12 cellular contexts compared by ENCODE assay signal in the genomic region with DNA sequence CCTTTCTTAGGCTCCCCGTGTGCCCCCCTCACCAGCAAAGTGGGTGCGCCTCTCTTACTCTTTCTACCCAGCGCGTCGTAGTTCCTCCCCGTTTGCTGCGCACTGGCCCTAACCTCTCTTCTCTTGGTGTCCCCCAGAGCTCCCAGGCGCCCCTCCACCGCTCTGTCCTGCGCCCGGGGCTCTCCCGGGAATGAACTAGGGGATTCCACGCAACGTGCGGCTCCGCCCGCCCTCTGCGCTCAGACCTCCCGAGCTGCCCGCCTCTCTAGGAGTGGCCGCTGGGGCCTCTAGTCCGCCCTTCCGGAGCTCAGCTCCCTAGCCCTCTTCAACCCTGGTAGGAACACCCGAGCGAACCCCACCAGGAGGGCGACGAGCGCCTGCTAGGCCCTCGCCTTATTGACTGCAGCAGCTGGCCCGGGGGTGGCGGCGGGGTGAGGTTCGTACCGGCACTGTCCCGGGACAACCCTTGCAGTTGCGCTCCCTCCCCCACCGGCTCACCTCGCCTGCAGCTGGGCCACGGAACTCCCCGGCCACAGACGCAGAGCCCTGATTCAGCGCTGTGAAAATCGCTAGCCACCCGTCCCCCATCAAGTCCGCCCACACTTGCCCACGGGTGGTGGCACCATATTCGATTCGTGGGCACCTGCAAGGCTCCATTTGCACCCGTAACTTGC. TPM values are rescaled to one million over a fixed set of nuclear protein-coding genes. Genes with fewer than 3 reads are reported as not detected.
DNase-seq lines count a peak whose midpoint lies in the region; ATAC-seq, FAIRE-seq and TF ChIP-seq lines count a peak whose summit lies in the region.
"Had no signal": no experiment of that assay in that cellular context is flagged by ENCODE, and none has a peak within 500 bp of the region (broad histone marks: within the 10 kb centered on the region; RNA-seq: fewer than 3 reads in every experiment).

No MANE protein-coding gene starts in this region.

- TF ChIP-seq EP300 in HepG2 (IDR thresholded peaks at IDR 0.05; ENCODE audit: low read depth in 2 of 2, low read length in 2 of 2) (no peak), HepG2 (CRISPR knock-in tag; IDR thresholded peaks at IDR 0.05; ENCODE audit: borderline replicate concordance) (no peak)

- in situ Hi-C loops in HepG2 (cut with HindIII; ENCODE audit: extremely low pct_ligation_motif_present, low pct_unique_long_range_greater_than_20kb), result no loop called here

- no peak overlapping the region for H3K9ac ChIP-seq in HepG2 (ENCODE audit: insufficient read depth, low read depth, low read length)
- no peak overlapping the region for H3K9ac ChIP-seq in stomach smooth muscle (ENCODE audit: low read length in 2 of 2)

- H3K27me3 ChIP-seq in HepG2 (ENCODE audit: control insufficient read depth in 1 of 2, insufficient read depth in 2 of 2, low read length in 2 of 2) (peaks cover 4 to 36% of the 10 kb centered on the region in 2 experiments; a peak in 4 of 5 replicates), stomach smooth muscle (ENCODE audit: control insufficient read depth in 1 of 2, insufficient read depth in 2 of 2, low read length in 2 of 2) (peaks cover 25 to 26% of the 10 kb centered on the region in 2 donors)

- TF ChIP-seq CTCF in coronary artery (IDR thresholded peaks at IDR 0.05) (no peak), HepG2 (CRISPR knock-in tag; IDR thresholded peaks at IDR 0.05) (no peak)

- H3K36me3 ChIP-seq in HepG2 (replicated peaks in 1 of 2; ENCODE audit: control insufficient read depth in 1 of 2, insufficient read depth in 2 of 2, low read length in 2 of 2) (no peaks in the 10 kb centered on the region), stomach smooth muscle (ENCODE audit: control insufficient read depth in 2 of 2, insufficient read depth in 2 of 2, low read length in 2 of 2) (no peaks in the 10 kb centered on the region)

- H3K79me2 ChIP-seq in HepG2 (ENCODE audit: insufficient read depth, low read length), result no peaks in the 10 kb centered on the region

- H3K4me1 ChIP-seq in HepG2 (ENCODE audit: insufficient read depth, low read length) (peaks cover 6% of the 10 kb centered on the region; the same call in 1 of the 2 replicates), stomach smooth muscle (ENCODE audit: control insufficient read depth, insufficient read depth, low read length) (no peaks in the 10 kb centered on the region)

- FAIRE-seq in HepG2 (lab: Jason Lieb, UNC), result no peak
- FAIRE-seq: GM12891 had no signal

- peak overlapping the region; percentile 66 for H3K4me3 ChIP-seq in coronary artery
- H3K4me3 ChIP-seq in HepG2 (replicated peaks in 1 of 3; ENCODE audit: insufficient read depth in 1 of 3, low read depth in 2 of 3, low read length in 3 of 3), result peak overlapping the region in 2 of 3 experiments; percentile 40 to 60; a peak in 3 of 6 replicates
- H3K4me3 ChIP-seq in stomach smooth muscle (ENCODE audit: low read length in 2 of 2), result peak overlapping the region; percentile 12 to 47

- no peak for TF ChIP-seq POLR2A in HepG2 (IDR thresholded peaks at IDR 0.05; ENCODE audit: insufficient read depth in 1 of 2, low read depth in 2 of 2, low read length in 2 of 2)

- CTCF ChIA-PET in HepG2 (lab: Yijun Ruan, JAX; ENCODE audit: low intra/inter-chr PET ratio, low total read pairs), result no interaction called here

- H3K27ac ChIP-seq in coronary artery (peak overlapping the region in 1 of 2 donors; percentile 15), HepG2 (ENCODE audit: extremely low read length, insufficient read depth, low read length) (no peak overlapping the region), stomach smooth muscle (ENCODE audit: low read length) (no peak overlapping the region)

- peak; percentile 91 for ATAC-seq in HepG2
- ATAC-seq: effector memory CD8-positive, alpha-beta T cell had no signal

- TF ChIP-seq RAD21 in HepG2 (CRISPR knock-in tag; IDR thresholded peaks at IDR 0.05), result no peak

- H3K9me3 ChIP-seq in HepG2 (ENCODE audit: low read length) (no peaks in the 10 kb centered on the region), stomach smooth muscle (ENCODE audit: control insufficient read depth in 2 of 2, low read length in 2 of 2) (no peaks in the 10 kb centered on the region)

- BruUV-seq in HepG2 (replicated peaks; lab: Mats Ljungman, UMichigan), result no TSS peak

- intact Hi-C loops in HepG2 (cut with micrococcal nuclease; ENCODE audit: unreplicated experiment), result no loop called here

- H3K4me2 ChIP-seq in HepG2 (ENCODE audit: low read depth, low read length), result peak overlapping the region; percentile 51

- DNase-seq in LHCN-M2 (ENCODE audit: low read depth), result peak; percentile 87
- DNase-seq in coronary artery (ENCODE audit: low spot score), result no peak
- no peak for DNase-seq in HepG2 (ENCODE audit: low spot score)
- no peak for DNase-seq in NCI-H1436 treated with DMSO at 0.1 percent for 48 hours (lab: John Stamatoyannopoulos, UW)
- DNase-seq in NCI-H345 treated with DMSO at 0.1 percent for 48 hours (lab: John Stamatoyannopoulos, UW; ENCODE audit: unreplicated experiment), result no peak
- no peak for DNase-seq in NCI-H774 (lab: John Stamatoyannopoulos, UW)
- no peak for DNase-seq in HPDE6-E6E7 (ENCODE audit: extremely low spot score)
- DNase-seq: activated CD4-positive, alpha-beta T cell treated with anti-CD3 and anti-CD28 coated beads, Interleukin-2, amount 10 ng/mL, durations not matched to agents 24 days and 14 days; effector memory CD8-positive, alpha-beta T cell; NCI-H187 treated with DMSO at 0.1 percent for 48 hours had no signal

- WGBS in HepG2 (ENCODE audit: low lambda C conversion rate), result 17% methylated on average over 29 of the region's 49 CpGs

- POLR2A ChIA-PET in HepG2 (lab: Yijun Ruan, JAX), result no interaction called here

- no peak overlapping the region for H2AFZ ChIP-seq in HepG2 (ENCODE audit: low read length)

- H4K20me1 ChIP-seq in HepG2 (ENCODE audit: insufficient read depth, low read length), result no peaks in the 10 kb centered on the region

TF ChIP-seq in HepG2, 621 proteins besides CTCF, POLR2A, EP300 and RAD21 (continues in another document):
- TF ChIP-seq ARID3A (IDR thresholded peaks at IDR 0.05; ENCODE audit: low read depth, low read length) (no peak), SP140L (CRISPR knock-in tag; IDR thresholded peaks at IDR 0.05; ENCODE audit: borderline replicate concordance) (no peak), HNRNPLL (IDR thresholded peaks at IDR 0.05; ENCODE audit: low read depth, low read length, poor library complexity, severe bottlenecking) (peak; percentile 91), ZFP91 (CRISPR knock-in tag; IDR thresholded peaks at IDR 0.05; ENCODE audit: borderline replicate concordance) (peak; percentile 21; the same call in 1 of the 2 replicates)

RNA-seq across cellular contexts. Expression of gene TMEM233, which starts 1.3 kb away (rescaled TPM):
- total RNA-seq in LHCN-M2 (2014; rRNA removed) (2.2 and 2.6 TPM in 2 replicates), HepG2 (2016; rRNA removed; fragmentation: Illumina TruSeq; extraction: Trizol) (not detected in 2 replicates)
- polyA plus RNA-seq in LHCN-M2 (2012), result 2.9 TPM
- total RNA-seq in HepG2 (2016; cell fraction: cytosol; rRNA removed; fragmentation: Illumina TruSeq; extraction: Trizol; ENCODE audit: low read depth), result 0.09 TPM in 1 of 2 replicates, not detected in the other
- not detected in 2 replicates for total RNA-seq in HepG2 (2016; cell fraction: insoluble cytoplasmic fraction; rRNA removed; fragmentation: Illumina TruSeq; extraction: Trizol)
- total RNA-seq in HepG2 (2016; cell fraction: membrane; rRNA removed; fragmentation: Illumina TruSeq; extraction: Trizol), result not detected in 2 replicates
- total RNA-seq in HepG2 (2016; cell fraction: nucleus; rRNA removed; fragmentation: Illumina TruSeq; extraction: Trizol), result not detected in 2 replicates
- 0.03 and 0.16 TPM in 2 replicates for polyA plus RNA-seq in HepG2 (2011; rRNA removed)
- not detected in 2 replicates for polyA plus RNA-seq in HepG2 (2011; cell fraction: cytosol; rRNA removed)
- polyA plus RNA-seq in HepG2 (2011; cell fraction: nucleus; rRNA removed), result not detected in 2 replicates
- polyA plus RNA-seq in HepG2 (2012), result not detected in 2 replicates
- not detected in 2 replicates for polyA plus RNA-seq in HepG2 (2016; cell fraction: cytosol; fragmentation: Illumina TruSeq; extraction: Trizol; ENCODE audit: low read depth)
- polyA plus RNA-seq in HepG2 (2016; cell fraction: insoluble cytoplasmic fraction; fragmentation: Illumina TruSeq; extraction: Trizol; ENCODE audit: low read depth), result not detected in 2 replicates
- not detected in 2 replicates for polyA plus RNA-seq in HepG2 (2016; cell fraction: membrane; fragmentation: Illumina TruSeq; extraction: Trizol; ENCODE audit: low read depth)
- not detected in 2 replicates for polyA plus RNA-seq in HepG2 (2016; cell fraction: nucleus; fragmentation: Illumina TruSeq; extraction: Trizol; ENCODE audit: insufficient read depth, low read depth)
- polyA minus RNA-seq in HepG2 (2011; rRNA and poly(A)+ RNA removed; ENCODE audit: low replicate concordance), result not detected in 2 replicates
- polyA minus RNA-seq in HepG2 (2011; cell fraction: cytosol; rRNA and poly(A)+ RNA removed), result not detected in 2 replicates
- polyA minus RNA-seq in HepG2 (2011; cell fraction: nucleus; rRNA and poly(A)+ RNA removed), result not detected in 2 replicates
- total RNA-seq: activated CD4-positive, alpha-beta T cell treated with anti-CD3 and anti-CD28 coated beads, Interleukin-2, amount 10 ng/mL, durations not matched to agents 24 days and 14 days had no signal
